In genomic region chr11:71472357-71472885, GRCh38 we compare ENCODE assay signal across 29 cellular contexts. TPM values are rescaled to one million over a fixed set of nuclear protein-coding genes. Genes with fewer than 3 reads are reported as not detected.
"Had no signal": no experiment of that assay in that cellular context is flagged by ENCODE, and none has a peak within 500 bp of the region (broad histone marks: within the 10 kb centered on the region; RNA-seq: fewer than 3 reads in every experiment).

No MANE protein-coding gene starts in this region.

- ATAC-seq: activated CD4-positive, CD25-positive, alpha-beta regulatory T cell treated with anti-CD3 and anti-CD28 coated beads, Interleukin-2, amount 50 U/mL, for 24 hours; activated CD8-positive, alpha-beta T cell treated with anti-CD3 and anti-CD28 coated beads, Interleukin-2, amount 10 ng/mL, durations not matched to agents 7 days and 5 days; effector memory CD8-positive, alpha-beta T cell; esophagus mucosa; stimulated activated effector memory CD8-positive, alpha-beta T cell treated with anti-CD3 and anti-CD28 coated beads, Interleukin-12 subunit alpha, Interleukin-12 subunit beta, amount 100 ng/mL, for 72 hours had no signal

- H3K9me3 ChIP-seq: adrenal gland, colonic mucosa, prostate gland, transverse colon, uterus had no signal

- H3K27me3 ChIP-seq: adrenal gland, colonic mucosa, dorsolateral prefrontal cortex, hepatocyte, neural progenitor cell, transverse colon, uterus had no signal

- H3K9me3 Mint-ChIP-seq: activated CD4-positive, alpha-beta T cell treated with anti-CD3 and anti-CD28 coated beads, Interleukin-2, amount 10 ng/mL, durations not matched to agents 24 days and 14 days; activated T-helper 1 cell treated with anti-CD3 and anti-CD28 coated beads, Interleukin-12 subunit alpha, Interleukin-12 subunit beta, Interleukin-2, Interleukin-4 antibody, amounts not matched to agents 30 ng/mL and 10 ng/mL and 1 ng/mL, durations not matched to agents 14 hours and 24 hours and 36 hours; central memory CD8-positive, alpha-beta T cell; effector memory CD8-positive, alpha-beta T cell; immature natural killer cell; neural progenitor cell; stimulated activated effector memory CD8-positive, alpha-beta T cell treated with anti-CD3 and anti-CD28 coated beads, Interleukin-12 subunit alpha, Interleukin-12 subunit beta, amount 100 ng/mL, for 72 hours; T-helper 1 cell treated with Interleukin-12 subunit alpha and Interleukin-12 subunit beta and Interleukin-4 antibody, amounts not matched to agents 30 μg/mL and 1 μg/mL, for 36 hours had no signal

- H3K4me3 ChIP-seq: adrenal gland, colonic mucosa, dorsolateral prefrontal cortex, hepatocyte, neural progenitor cell, prostate gland, transverse colon, uterus had no signal

- DNase-seq: activated CD4-positive, alpha-beta T cell treated with anti-CD3 and anti-CD28 coated beads, Interleukin-2, amount 10 ng/mL, durations not matched to agents 24 days and 14 days; activated CD8-positive, alpha-beta T cell treated with anti-CD3 and anti-CD28 coated beads, Interleukin-2, amount 10 ng/mL, durations not matched to agents 7 days and 5 days; activated naive CD4-positive, alpha-beta T cell; adrenal gland; colonic mucosa; effector memory CD8-positive, alpha-beta T cell; foreskin melanocyte; immature natural killer cell; kidney glomerular epithelial cell; naive B cell; stimulated activated CD4-positive, alpha-beta T cell treated with anti-CD3 and anti-CD28 coated beads, Interleukin-1b, Interleukin-23, amount 100 ng/mL, for 48 hours; transverse colon; uterus had no signal

- H3K27ac Mint-ChIP-seq: activated CD4-positive, alpha-beta T cell treated with anti-CD3 and anti-CD28 coated beads, Interleukin-2, amount 10 ng/mL, durations not matched to agents 24 days and 14 days; activated CD8-positive, alpha-beta T cell treated with anti-CD3 and anti-CD28 coated beads, Interleukin-2, amount 10 ng/mL, durations not matched to agents 7 days and 5 days; activated naive CD8-positive, alpha-beta T cell; activated T-helper 1 cell treated with anti-CD3 and anti-CD28 coated beads, Interleukin-12 subunit alpha, Interleukin-12 subunit beta, Interleukin-2, Interleukin-4 antibody, amounts not matched to agents 30 ng/mL and 10 ng/mL and 1 ng/mL, durations not matched to agents 14 hours and 24 hours and 36 hours; effector memory CD8-positive, alpha-beta T cell; immature natural killer cell; naive B cell; neural progenitor cell; stimulated activated effector memory CD8-positive, alpha-beta T cell treated with anti-CD3 and anti-CD28 coated beads, Interleukin-12 subunit alpha, Interleukin-12 subunit beta, amount 100 ng/mL, for 72 hours; T-helper 1 cell treated with Interleukin-12 subunit alpha and Interleukin-12 subunit beta and Interleukin-4 antibody, amounts not matched to agents 30 μg/mL and 1 μg/mL, for 36 hours had no signal

- H3K27me3 Mint-ChIP-seq: activated CD4-positive, alpha-beta T cell treated with anti-CD3 and anti-CD28 coated beads, Interleukin-2, amount 10 ng/mL, durations not matched to agents 24 days and 14 days; activated naive CD8-positive, alpha-beta T cell; central memory CD8-positive, alpha-beta T cell; effector memory CD8-positive, alpha-beta T cell; naive B cell had no signal

- H3K4me3 Mint-ChIP-seq: activated CD4-positive, alpha-beta T cell treated with anti-CD3 and anti-CD28 coated beads, Interleukin-2, amount 10 ng/mL, durations not matched to agents 24 days and 14 days; activated CD8-positive, alpha-beta T cell treated with anti-CD3 and anti-CD28 coated beads, Interleukin-2, amount 10 ng/mL, durations not matched to agents 7 days and 5 days; activated naive CD8-positive, alpha-beta T cell; activated T-helper 1 cell treated with anti-CD3 and anti-CD28 coated beads, Interleukin-12 subunit alpha, Interleukin-12 subunit beta, Interleukin-2, Interleukin-4 antibody, amounts not matched to agents 30 ng/mL and 10 ng/mL and 1 ng/mL, durations not matched to agents 14 hours and 24 hours and 36 hours; central memory CD8-positive, alpha-beta T cell; effector memory CD8-positive, alpha-beta T cell; immature natural killer cell; naive B cell; neural progenitor cell; stimulated activated effector memory CD8-positive, alpha-beta T cell treated with anti-CD3 and anti-CD28 coated beads, Interleukin-12 subunit alpha, Interleukin-12 subunit beta, amount 100 ng/mL, for 72 hours; T-helper 1 cell treated with Interleukin-12 subunit alpha and Interleukin-12 subunit beta and Interleukin-4 antibody, amounts not matched to agents 30 μg/mL and 1 μg/mL, for 36 hours had no signal

- H3K36me3 ChIP-seq: neural progenitor cell, uterus had no signal

- H3K4me1 Mint-ChIP-seq: activated CD4-positive, alpha-beta T cell treated with anti-CD3 and anti-CD28 coated beads, Interleukin-2, amount 10 ng/mL, durations not matched to agents 24 days and 14 days; central memory CD8-positive, alpha-beta T cell; immature natural killer cell; stimulated activated effector memory CD8-positive, alpha-beta T cell treated with anti-CD3 and anti-CD28 coated beads, Interleukin-12 subunit alpha, Interleukin-12 subunit beta, amount 100 ng/mL, for 72 hours had no signal

- H3K4me1 ChIP-seq: adrenal gland, colonic mucosa, prostate gland, transverse colon, uterus had no signal

- H3K27ac ChIP-seq: adrenal gland, colonic mucosa, dorsolateral prefrontal cortex, hepatocyte, neural progenitor cell, prostate gland, transverse colon, uterus had no signal

RNA-seq across cellular contexts. Expression of gene KRTAP5-7, which starts 54.6 kb away (rescaled TPM):
- total RNA-seq: activated CD4-positive, alpha-beta T cell treated with anti-CD3 and anti-CD28 coated beads, Interleukin-2, amount 10 ng/mL, durations not matched to agents 24 days and 14 days; activated CD8-positive, alpha-beta T cell treated with anti-CD3 and anti-CD28 coated beads, Interleukin-2, amount 10 ng/mL, durations not matched to agents 7 days and 5 days; astrocyte; endothelial cell of umbilical vein; hepatocyte; mucosa of gallbladder; skeletal muscle tissue; temporal lobe had no signal
- polyA plus RNA-seq: hepatocyte, immature natural killer cell had no signal
